1 cellular context compared by ENCODE assay signal in the genomic region with DNA sequence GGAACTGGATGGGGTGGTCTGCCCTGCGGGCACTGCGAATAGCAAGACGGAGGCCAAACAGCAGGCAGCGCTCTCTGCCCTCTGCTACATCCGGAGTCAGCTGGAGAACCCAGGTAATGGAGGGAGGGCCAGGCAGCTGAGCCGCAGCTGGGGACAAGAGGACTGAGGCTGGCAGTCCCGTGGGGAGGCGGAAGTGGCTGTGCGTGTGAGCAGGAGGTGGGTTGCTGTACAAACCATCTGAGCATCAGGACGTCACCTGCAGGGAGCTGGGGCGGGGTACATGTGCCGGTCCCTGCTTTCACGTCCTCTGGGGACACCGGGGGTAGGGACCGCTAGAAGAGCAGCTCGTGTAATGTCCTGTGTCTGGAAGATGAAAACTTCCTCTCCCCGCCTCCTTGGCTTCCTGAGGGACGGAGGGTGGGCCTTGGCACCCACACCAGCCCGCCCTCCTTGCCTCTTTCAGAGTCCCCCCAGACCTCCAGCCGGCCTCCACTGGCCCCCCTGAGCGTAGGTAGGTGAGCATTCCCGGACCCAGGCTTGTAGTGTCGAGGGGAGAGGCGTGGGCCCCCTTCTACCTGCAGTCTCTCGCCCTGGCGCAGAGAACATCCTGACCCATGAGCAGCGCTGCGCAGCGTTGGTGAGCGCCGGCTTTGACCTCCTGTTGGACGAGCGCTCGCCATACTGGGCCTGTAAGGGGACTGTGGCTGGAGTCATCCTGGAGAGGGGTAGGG.
TF ChIP-seq lines count a peak whose summit lies in the region.

No MANE protein-coding gene starts in this region.

TF ChIP-seq in HepG2, 621 proteins besides CTCF, POLR2A, EP300 and RAD21:
- no peak for TF ChIP-seq NPAS2 (CRISPR knock-in tag; IDR thresholded peaks at IDR 0.05; ENCODE audit: borderline replicate concordance)
- TF ChIP-seq TAF15 (IDR thresholded peaks at IDR 0.05; ENCODE audit: low read depth, low read length, poor library complexity, severe bottlenecking) = peak; percentile 3
